28 cellular contexts compared by ENCODE assay signal in genomic region chr4:2432004-2432403, GRCh38. TPM values are rescaled to one million over a fixed set of nuclear protein-coding genes. Genes with fewer than 3 reads are reported as not detected.
DNase-seq lines count a peak whose midpoint lies in the region; ATAC-seq, FAIRE-seq and TF ChIP-seq lines count a peak whose summit lies in the region.
"Had no signal": no experiment of that assay in that cellular context is flagged by ENCODE, and none has a peak within 500 bp of the region (broad histone marks: within the 10 kb centered on the region; RNA-seq: fewer than 3 reads in every experiment).

No MANE protein-coding gene starts in this region.

- H3K9me3 ChIP-seq in AG04450 (ENCODE audit: control insufficient read depth, insufficient read depth, low read length) (peaks cover 17% of the 10 kb centered on the region), HEK293 (ENCODE audit: control insufficient read depth, insufficient read depth, low read depth, low read length) (no peaks in the 10 kb centered on the region), H1 (ENCODE audit: insufficient read depth in 2 of 2, low read depth in 1 of 2, low read length in 1 of 2) (no peaks in the 10 kb centered on the region), thyroid gland (no peaks in the 10 kb centered on the region)
- H3K9me3 ChIP-seq: A549, BE2C, BLaER1 had no signal

- H3K4me3 ChIP-seq in AG04450 (ENCODE audit: low read depth, low read length) (no peak overlapping the region), HEK293 (ENCODE audit: low read depth, low read length) (no peak overlapping the region), H1 (ENCODE audit: extremely low read depth in 1 of 4, insufficient read depth in 2 of 4, low read depth in 3 of 4, low read length in 4 of 4) (no peak overlapping the region), thyroid gland (replicated peaks in 1 of 3) (no peak overlapping the region)
- H3K4me3 ChIP-seq: A549, BLaER1, GM12878 had no signal

- no peaks in the 10 kb centered on the region for H3K27me3 Mint-ChIP-seq in WTC11 (ENCODE audit: low read depth)

- no peak overlapping the region for H3K23ac ChIP-seq in H1 (ENCODE audit: insufficient read length)

- H3K9me3 Mint-ChIP-seq in WTC11: peaks cover 7% of the 10 kb centered on the region
- H3K9me3 Mint-ChIP-seq: CD4-positive, CD25-positive, alpha-beta regulatory T cell; CD8-positive, alpha-beta memory T cell had no signal

- POLR2A ChIA-PET in AG04450 (lab: Yijun Ruan, JAX) (no interaction called here), HEK293 (lab: Yijun Ruan, JAX) (no interaction called here), WTC11 (lab: Charles Lee) (no interaction called here), H1 (lab: Charles Lee; ENCODE audit: partially characterized antibody) (interaction anchor here (1.1 kb wide), 1 partner anchor 13 kb away, joined by 3 read pairs; no protein-coding TSS in a partner anchor)

- TF ChIP-seq CTCF in AG04450 (IDR thresholded peaks at IDR 0.05; ENCODE audit: low read depth, low read length) (no peak), HEK293 (tag by site-specific recombination; IDR thresholded peaks at IDR 0.05) (no peak), WTC11 (IDR thresholded peaks at IDR 0.05) (no peak), H1 (IDR thresholded peaks at IDR 0.05; ENCODE audit: control extremely low read depth in 1 of 3, insufficient read depth in 1 of 3, low read depth in 1 of 3, low read length in 3 of 3) (no peak), thyroid gland (IDR thresholded peaks at IDR 0.05) (no peak)

- H3K4me2 ChIP-seq in H1 (ENCODE audit: insufficient read depth in 1 of 2, low read depth in 2 of 2, low read length in 2 of 2): no peak overlapping the region
- H3K4me2 ChIP-seq: A549, BLaER1 had no signal

- no peaks in the 10 kb centered on the region for H3K4me1 ChIP-seq in HEK293 (ENCODE audit: control insufficient read depth, insufficient read depth, low read length)
- peaks cover 0 to 7% (median 0%) of the 10 kb centered on the region in 4 experiments; a peak in 4 of 7 replicates for H3K4me1 ChIP-seq in H1 (replicated peaks in 1 of 4; ENCODE audit: control insufficient read depth in 3 of 4, insufficient read depth in 4 of 4, low read length in 3 of 4)
- H3K4me1 ChIP-seq in thyroid gland: no peaks in the 10 kb centered on the region
- H3K4me1 ChIP-seq: BE2C had no signal

- CTCF ChIA-PET in AG04450 (lab: Charles Lee): interaction anchor here (1.3 kb wide), 1 partner anchor 212 kb away, joined by 5 read pairs; no protein-coding TSS in a partner anchor
- CTCF ChIA-PET in HEK293 (lab: Yijun Ruan, JAX): no interaction called here
- CTCF ChIA-PET in WTC11 (lab: Charles Lee): interaction anchor here (0.9 to 3.6 kb wide), 2 partner anchors 10 to 11 kb away, joined by 3 to 19 read pairs; no protein-coding TSS in a partner anchor
- CTCF ChIA-PET in H1 (lab: Charles Lee; ENCODE audit: partially characterized antibody): interaction anchor here (0.8 to 3.8 kb wide), 6 partner anchors 10 to 212 kb away, joined by 3 to 19 read pairs (median 4); no protein-coding TSS in a partner anchor

- H3K27me3 ChIP-seq in AG04450 (ENCODE audit: control insufficient read depth, insufficient read depth, low read length) (peaks cover 13% of the 10 kb centered on the region), H1 (replicated peaks in 1 of 4; ENCODE audit: control insufficient read depth in 3 of 4, extremely low read depth in 1 of 4, insufficient read depth in 3 of 4, low read length in 3 of 4) (no peaks in the 10 kb centered on the region), thyroid gland (no peaks in the 10 kb centered on the region)
- H3K27me3 ChIP-seq: BE2C, BLaER1 had no signal

- no peak overlapping the region; a peak in 1 of 7 replicates for H3K9ac ChIP-seq in H1 (replicated peaks in 1 of 4; ENCODE audit: extremely low read depth in 1 of 4, low read depth in 3 of 4, low read length in 3 of 4)
- H3K9ac ChIP-seq: BLaER1 had no signal

- no peak for DNase-seq in AG04450 (ENCODE audit: low read depth, low spot score)
- DNase-seq in WTC11 (ENCODE audit: low spot score): no peak
- no peak for DNase-seq in H1 (ENCODE audit: low read depth in 1 of 2, low spot score in 2 of 2)
- no peak for DNase-seq in thyroid gland
- no peak for DNase-seq in ureter (ENCODE audit: low spot score)
- DNase-seq in DMS53 (lab: John Stamatoyannopoulos, UW): no peak
- DNase-seq: BE2C; Calu3; CD4-positive, alpha-beta memory T cell; CD4-positive, CD25-positive, alpha-beta regulatory T cell; CD8-positive, alpha-beta memory T cell; COR-L47; DMS79; DND-41; EL; GDM1 had no signal

- H2BK12ac ChIP-seq in H1 (ENCODE audit: low read depth, low read length): no peak overlapping the region

- no peak overlapping the region for H3K56ac ChIP-seq in H1 (replicated peaks; ENCODE audit: insufficient read length, low read depth, low read length)

- H3K27ac ChIP-seq in AG04450 (ENCODE audit: low read depth, low read length) (peak overlapping the region; percentile 11), HEK293 (ENCODE audit: extremely low read depth, low read depth, low read length) (no peak overlapping the region), H1 (ENCODE audit: low read depth, low read length) (no peak overlapping the region), thyroid gland (no peak overlapping the region)
- H3K27ac ChIP-seq: 22Rv1, BLaER1 had no signal

- H2AFZ ChIP-seq in H1 (ENCODE audit: low read length): no peak overlapping the region

- no peak overlapping the region for H3K27ac Mint-ChIP-seq in WTC11
- H3K27ac Mint-ChIP-seq: CD4-positive, alpha-beta memory T cell; CD4-positive, CD25-positive, alpha-beta regulatory T cell; CD8-positive, alpha-beta memory T cell had no signal

- no peak overlapping the region for H4K5ac ChIP-seq in H1 (ENCODE audit: insufficient read length, low read depth, low read length)

- H3K36me3 ChIP-seq in HEK293 (ENCODE audit: control insufficient read depth in 2 of 2, insufficient read depth in 1 of 2, low read length in 2 of 2) (no peaks in the 10 kb centered on the region), H1 (ENCODE audit: control insufficient read depth in 2 of 4, insufficient read depth in 4 of 4, low read length in 3 of 4) (no peaks in the 10 kb centered on the region), thyroid gland (no peaks in the 10 kb centered on the region)
- H3K36me3 ChIP-seq: BE2C, BLaER1 had no signal

- no peak overlapping the region for H4K91ac ChIP-seq in H1 (replicated peaks; ENCODE audit: insufficient read length, low read length)

- TF ChIP-seq EP300 in H1 (IDR thresholded peaks at IDR 0.05; ENCODE audit: borderline replicate concordance in 1 of 2, low read depth in 2 of 2, low read length in 2 of 2): no peak

- H3K79me2 ChIP-seq in H1 (ENCODE audit: control insufficient read depth in 1 of 2, insufficient read depth in 2 of 2, low read length in 2 of 2): no peaks in the 10 kb centered on the region

- H3K36me3 Mint-ChIP-seq in WTC11: no peaks in the 10 kb centered on the region
- H3K36me3 Mint-ChIP-seq: CD14-positive monocyte; CD4-positive, alpha-beta memory T cell; CD4-positive, CD25-positive, alpha-beta regulatory T cell; CD8-positive, alpha-beta memory T cell had no signal

- no peak overlapping the region for H2BK15ac ChIP-seq in H1 (ENCODE audit: low read length)

- TF ChIP-seq RAD21 in H1 (IDR thresholded peaks at IDR 0.05 in 1 of 2, conservative IDR thresholded peaks at IDR 0.05 in 1 of 2; ENCODE audit: low read depth in 2 of 2, low read length in 2 of 2): no peak

- TF ChIP-seq POLR2A in H1 (IDR thresholded peaks at IDR 0.05; ENCODE audit: control extremely low read depth in 1 of 2, low read depth in 2 of 2, low read length in 2 of 2): no peak
- TF ChIP-seq POLR2A in thyroid gland (IDR thresholded peaks at IDR 0.05): no peak

- H3K4ac ChIP-seq in H1 (replicated peaks; ENCODE audit: insufficient read length, low read depth, low read length): no peak overlapping the region

- intact Hi-C loops in thyroid gland (cut with DNase I): no loop called here

- no peak overlapping the region for H4K8ac ChIP-seq in H1 (ENCODE audit: extremely low read depth, insufficient read depth, low read length)

- H2BK5ac ChIP-seq in H1 (ENCODE audit: low read depth, low read length): no peak overlapping the region

- ATAC-seq in WTC11: no peak
- ATAC-seq: A549, GM12878 had no signal

- no peaks in the 10 kb centered on the region for H3K4me1 Mint-ChIP-seq in WTC11
- H3K4me1 Mint-ChIP-seq: CD14-positive monocyte; CD4-positive, alpha-beta memory T cell; CD4-positive, CD25-positive, alpha-beta regulatory T cell; CD8-positive, alpha-beta memory T cell had no signal

- H3K14ac ChIP-seq in H1 (ENCODE audit: insufficient read length): no peak overlapping the region

- no peak overlapping the region for H2BK20ac ChIP-seq in H1 (ENCODE audit: low read length)

- no peak overlapping the region for H3K4me3 Mint-ChIP-seq in WTC11
- H3K4me3 Mint-ChIP-seq: CD14-positive monocyte; CD4-positive, alpha-beta memory T cell; CD4-positive, CD25-positive, alpha-beta regulatory T cell; CD8-positive, alpha-beta memory T cell had no signal

- no peaks in the 10 kb centered on the region for H3K23me2 ChIP-seq in H1 (ENCODE audit: low read depth, low read length)

- no peak overlapping the region for H2AK5ac ChIP-seq in H1 (ENCODE audit: low read depth, low read length)

- no peaks in the 10 kb centered on the region for H3K79me1 ChIP-seq in H1 (ENCODE audit: low read depth, low read length)

- no peak for FAIRE-seq in H1 (lab: Jason Lieb, UNC)
- FAIRE-seq: A549, D721Med, GM12878, GM12892, GM18507 had no signal

- H4K20me1 ChIP-seq in H1 (replicated peaks in 1 of 2; ENCODE audit: control insufficient read depth in 1 of 2, insufficient read depth in 2 of 2, low read length in 2 of 2): no peaks in the 10 kb centered on the region

- no peak overlapping the region for H3K18ac ChIP-seq in H1 (ENCODE audit: extremely low read depth, low read length)

- H2BK120ac ChIP-seq in H1 (replicated peaks; ENCODE audit: low read depth, low read length): no peak overlapping the region

RNA-seq across cellular contexts. Expression of gene CFAP99, which starts 13.2 kb away (rescaled TPM):
- polyA plus RNA-seq in AG04450 (2011; rRNA removed): not detected in 2 replicates
- polyA minus RNA-seq in AG04450 (2011; rRNA and poly(A)+ RNA removed): not detected in 2 replicates
- 0.23 to 0.41 TPM in 2 of 3 replicates, not detected in the other for total RNA-seq in WTC11 (2021)
- not detected in 2 replicates for total RNA-seq in H1 (2021; fragmentation: NEBNext Ultra II Directional; extraction: Animal tissue kit (Norgen Biotek cat#: 25700))
- polyA plus RNA-seq in H1 (2011; rRNA removed): 0.09 TPM in 1 of 2 replicates, not detected in the other
- 0.36 TPM for polyA plus RNA-seq in H1 (2011; cell fraction: cytosol; rRNA removed)
- polyA plus RNA-seq in H1 (2011; cell fraction: nucleus; rRNA removed): 0.90 TPM
- 0.25 TPM in 1 of 4 replicates, not detected in the others for polyA plus RNA-seq in H1 (2012, experiment 1 of 2)
- polyA plus RNA-seq in H1 (2012, experiment 2 of 2): not detected
- polyA plus RNA-seq in H1 (2013, experiment 1 of 2): 0.12 TPM
- 0.13 TPM for polyA plus RNA-seq in H1 (2013, experiment 2 of 2)
- not detected in 2 replicates for polyA minus RNA-seq in H1 (2011; rRNA and poly(A)+ RNA removed)
- polyA minus RNA-seq in H1 (2011; cell fraction: cytosol; rRNA and poly(A)+ RNA removed): not detected
- not detected for polyA minus RNA-seq in H1 (2011; cell fraction: nucleus; rRNA and poly(A)+ RNA removed)
- total RNA-seq in thyroid gland: 1 to 10 TPM in 2 of 4 donors, under 1 TPM in 1, not detected in 1; 0.27 to 1.9 (median 1.1) TPM
- not detected for total RNA-seq in ureter
- total RNA-seq: A172, Calu3, Daoy, G401, GM12878 had no signal
- polyA plus RNA-seq: CD4-positive, alpha-beta memory T cell; CD4-positive, CD25-positive, alpha-beta regulatory T cell; CD8-positive, alpha-beta memory T cell; GM12878 had no signal

RNA-seq across cellular contexts. Expression of gene ZFYVE28, which starts 13.6 kb away (rescaled TPM):
- polyA plus RNA-seq in AG04450 (2011; rRNA removed) (2.2 and 3.1 TPM in 2 replicates), H1 (2011; rRNA removed) (1.7 and 3.1 TPM in 2 replicates)
- polyA minus RNA-seq in AG04450 (2011; rRNA and poly(A)+ RNA removed): 1.4 and 3.5 TPM in 2 replicates
- total RNA-seq in WTC11 (2021) (4.5 to 7.8 TPM (median 6.0 TPM) in 3 replicates), thyroid gland (10 to 100 TPM in 3 of 4 donors, 1 to 10 TPM in 1; 8.9 to 19.1 (median 16.4) TPM), ureter (19.8 TPM)
- total RNA-seq in H1 (2021; fragmentation: NEBNext Ultra II Directional; extraction: Animal tissue kit (Norgen Biotek cat#: 25700)): 3.9 and 4.9 TPM in 2 replicates
- polyA plus RNA-seq in H1 (2011; cell fraction: cytosol; rRNA removed): 2.3 TPM
- 9.8 TPM for polyA plus RNA-seq in H1 (2011; cell fraction: nucleus; rRNA removed)
- 1.5 to 2.1 TPM (median 1.9 TPM) in 4 replicates for polyA plus RNA-seq in H1 (2012, experiment 1 of 2)
- polyA plus RNA-seq in H1 (2012, experiment 2 of 2): 2.0 TPM
- 3.7 TPM for polyA plus RNA-seq in H1 (2013, experiment 1 of 2)
- 3.2 TPM for polyA plus RNA-seq in H1 (2013, experiment 2 of 2)
- polyA minus RNA-seq in H1 (2011; rRNA and poly(A)+ RNA removed): 1.7 and 2.4 TPM in 2 replicates
- 2.5 TPM for polyA minus RNA-seq in H1 (2011; cell fraction: cytosol; rRNA and poly(A)+ RNA removed)
- polyA minus RNA-seq in H1 (2011; cell fraction: nucleus; rRNA and poly(A)+ RNA removed): 5.8 TPM

RNA-seq across cellular contexts. Expression of gene RNF4, which starts 36.9 kb away (rescaled TPM):
- polyA plus RNA-seq in AG04450 (2011; rRNA removed): 83.1 and 95.4 TPM in 2 replicates
- 84.3 and 91.9 TPM in 2 replicates for polyA minus RNA-seq in AG04450 (2011; rRNA and poly(A)+ RNA removed)
- total RNA-seq in WTC11 (2021): 77.8 to 87.3 TPM (median 82.5 TPM) in 3 replicates
- 75.0 and 78.9 TPM in 2 replicates for total RNA-seq in H1 (2021; fragmentation: NEBNext Ultra II Directional; extraction: Animal tissue kit (Norgen Biotek cat#: 25700))
- 68.2 and 70.5 TPM in 2 replicates for polyA plus RNA-seq in H1 (2011; rRNA removed)
- 87.3 TPM for polyA plus RNA-seq in H1 (2011; cell fraction: cytosol; rRNA removed)
- 69.7 TPM for polyA plus RNA-seq in H1 (2011; cell fraction: nucleus; rRNA removed)
- polyA plus RNA-seq in H1 (2012, experiment 1 of 2): 60.0 to 63.7 TPM (median 62.1 TPM) in 4 replicates
- 36.0 TPM for polyA plus RNA-seq in H1 (2012, experiment 2 of 2)
- 49.9 TPM for polyA plus RNA-seq in H1 (2013, experiment 1 of 2)
- 51.6 TPM for polyA plus RNA-seq in H1 (2013, experiment 2 of 2)
- polyA minus RNA-seq in H1 (2011; rRNA and poly(A)+ RNA removed): 98.4 and 122 TPM in 2 replicates
- 68.6 TPM for polyA minus RNA-seq in H1 (2011; cell fraction: cytosol; rRNA and poly(A)+ RNA removed)
- polyA minus RNA-seq in H1 (2011; cell fraction: nucleus; rRNA and poly(A)+ RNA removed): 76.8 TPM
- 10 to 100 TPM; 32.8 to 52.0 (median 43.0) TPM for total RNA-seq in thyroid gland
- total RNA-seq in ureter: 76.9 TPM
